Comparison of ENCODE assay signal across 21 cellular contexts in genomic region chr10:99673492-99673891, GRCh38. TPM values are rescaled to one million over a fixed set of nuclear protein-coding genes. Genes with fewer than 3 reads are reported as not detected.
DNase-seq lines count a peak whose midpoint lies in the region; ATAC-seq and TF ChIP-seq lines count a peak whose summit lies in the region.
"Had no signal": no experiment of that assay in that cellular context is flagged by ENCODE, and none has a peak within 500 bp of the region (broad histone marks: within the 10 kb centered on the region; RNA-seq: fewer than 3 reads in every experiment).

No MANE protein-coding gene starts in this region.

- no peak for DNase-seq in IMR-90
- DNase-seq in stimulated activated naive B cell treated with anti-CD40 and anti-IgM and Interleukin-4, amounts not matched to agents 10 μg/mL and 1 μg/mL and 100 μg/mL, for 72 hours, result no peak
- DNase-seq in caudate nucleus (lab: John Stamatoyannopoulos, UW), result no peak
- no peak for DNase-seq in UCSD-AML1 (lab: John Stamatoyannopoulos, UW; ENCODE audit: unreplicated experiment)
- no peak for DNase-seq in activated CD4-positive, alpha-beta T cell treated with anti-CD3 and anti-CD28 coated beads, Interleukin-2, amount 50 U/mL, for 48 hours
- DNase-seq: ACHN, AML-193, GF-D8, GOT3, NCI-H1048, NCI-H1436 treated with DMSO at 0.1 percent for 48 hours, NCI-H2029, NCI-H345, NCI-H526, SJCRH30 had no signal

- POLR2A ChIA-PET in IMR-90 (lab: Charles Lee; ENCODE audit: unreplicated experiment), result no interaction called here

- H3K56ac ChIP-seq in IMR-90 (ENCODE audit: extremely low read depth, insufficient read depth, low read length), result no peak overlapping the region

- no CpG with 5 or more reads among the region's 2 CpGs for WGBS in IMR-90 (ENCODE audit: extremely low coverage in 2 of 2, insufficient read length in 1 of 2), 2 experiments
- 38% methylated on average over 2 of the region's 2 CpGs for WGBS in liver

- no TSS peak for BruUV-seq in IMR-90 (replicated peaks; lab: Mats Ljungman, UMichigan)

- H3K9me3 ChIP-seq in IMR-90 (ENCODE audit: control insufficient read depth, insufficient read depth, low read length) (no peaks in the 10 kb centered on the region), liver (ENCODE audit: control insufficient read depth in 4 of 4, low read length in 3 of 4) (no peaks in the 10 kb centered on the region)
- H3K9me3 ChIP-seq: SJCRH30 had no signal

- H3K9me1 ChIP-seq in IMR-90 (ENCODE audit: insufficient read depth, low read length), result peaks cover 3% of the 10 kb centered on the region; the same call in 1 of the 2 replicates

- no peak overlapping the region for H4K5ac ChIP-seq in IMR-90 (ENCODE audit: low read depth, low read length)

- H3K9ac ChIP-seq in IMR-90 (ENCODE audit: low read depth, low read length) (no peak overlapping the region), liver (ENCODE audit: low read depth in 1 of 2, low read length in 2 of 2) (no peak overlapping the region)
- H3K9ac ChIP-seq: KMS-11 had no signal

- H2BK120ac ChIP-seq in IMR-90 (ENCODE audit: low read depth, low read length), result no peak overlapping the region

- peaks cover 5% of the 10 kb centered on the region for H3K4me1 Mint-ChIP-seq in activated T-helper 17 cell treated with anti-CD3 and anti-CD28 coated beads, Interleukin-2, amount 50 U/mL, for 72 hours
- peaks cover 13 to 22% of the 10 kb centered on the region in 2 donors for H3K4me1 Mint-ChIP-seq in stimulated activated naive B cell treated with anti-CD40 and anti-IgM and Interleukin-4, amounts not matched to agents 10 μg/mL and 1 μg/mL and 100 μg/mL, for 72 hours

- H3K4me3 Mint-ChIP-seq in activated T-helper 17 cell treated with anti-CD3 and anti-CD28 coated beads, Interleukin-2, amount 50 U/mL, for 72 hours, result no peak overlapping the region
- no peak overlapping the region for H3K4me3 Mint-ChIP-seq in stimulated activated naive B cell treated with anti-CD40 and anti-IgM and Interleukin-4, amounts not matched to agents 10 μg/mL and 1 μg/mL and 100 μg/mL, for 72 hours

- H3K79me1 ChIP-seq in IMR-90 (ENCODE audit: low read depth in 1 of 2, low read length in 2 of 2), result peaks cover 19 to 22% of the 10 kb centered on the region in 2 experiments

- H3K4me2 ChIP-seq in IMR-90 (ENCODE audit: low read depth, low read length), result no peak overlapping the region
- H3K4me2 ChIP-seq: KMS-11 had no signal

- intact Hi-C loops in IMR-90 (cut with micrococcal nuclease), result no loop called here

- CTCF ChIA-PET in IMR-90 (lab: Yijun Ruan, JAX), result no interaction called here

- no peak overlapping the region for H2AK5ac ChIP-seq in IMR-90 (ENCODE audit: low read depth, low read length)

- H2AK9ac ChIP-seq in IMR-90 (replicated peaks; ENCODE audit: low read depth, low read length, poor library complexity), result no peak overlapping the region

- no peak overlapping the region for H3K4me3 ChIP-seq in IMR-90 (ENCODE audit: insufficient read depth, low read depth, low read length)
- no peak overlapping the region for H3K4me3 ChIP-seq in liver (ENCODE audit: low read depth in 1 of 3, low read length in 3 of 3)
- H3K4me3 ChIP-seq: SJCRH30 had no signal

- in situ Hi-C loops in IMR-90 (cut with MboI; ENCODE audit: low sequenced_read_pairs), result no loop called here

- peak overlapping the region; percentile 23; the same call in 1 of the 2 replicates for H3K18ac ChIP-seq in IMR-90 (ENCODE audit: low read depth, low read length)

- H3K36me3 Mint-ChIP-seq in activated T-helper 17 cell treated with anti-CD3 and anti-CD28 coated beads, Interleukin-2, amount 50 U/mL, for 72 hours (ENCODE audit: low read depth), result no peaks in the 10 kb centered on the region
- peaks cover 4 to 12% of the 10 kb centered on the region in 2 donors for H3K36me3 Mint-ChIP-seq in stimulated activated naive B cell treated with anti-CD40 and anti-IgM and Interleukin-4, amounts not matched to agents 10 μg/mL and 1 μg/mL and 100 μg/mL, for 72 hours

- no peak overlapping the region for H3K4ac ChIP-seq in IMR-90 (ENCODE audit: low read depth, low read length)

- H3K14ac ChIP-seq in IMR-90 (replicated peaks; ENCODE audit: low read depth, low read length), result no peak overlapping the region

- H3K23ac ChIP-seq in IMR-90 (ENCODE audit: low read depth, low read length), result no peak overlapping the region

- H3K4me1 ChIP-seq in IMR-90 (ENCODE audit: control insufficient read depth, insufficient read depth, low read length) (peaks cover 5% of the 10 kb centered on the region), liver (ENCODE audit: control insufficient read depth in 4 of 4, insufficient read depth in 4 of 4, low read length in 3 of 4) (peaks cover 3 to 11% (median 8%) of the 10 kb centered on the region in 4 donors)
- H3K4me1 ChIP-seq: SJCRH30 had no signal

- no peaks in the 10 kb centered on the region for H3K27me3 ChIP-seq in IMR-90 (ENCODE audit: control insufficient read depth, insufficient read depth, low read length)
- H3K27me3 ChIP-seq in liver (ENCODE audit: control insufficient read depth in 4 of 4, insufficient read depth in 4 of 4, low read length in 3 of 4), result no peaks in the 10 kb centered on the region
- H3K27me3 ChIP-seq: SJCRH30 had no signal

- H2AFZ ChIP-seq in IMR-90 (replicated peaks; ENCODE audit: low read length, poor library complexity), result no peak overlapping the region

- no peak overlapping the region for H4K91ac ChIP-seq in IMR-90 (ENCODE audit: insufficient read depth, low read depth, low read length)

- dilution Hi-C loops in IMR-90 (cut with HindIII; ENCODE audit: low sequenced_read_pairs, unreplicated experiment), result no loop called here

- H2BK5ac ChIP-seq in IMR-90 (ENCODE audit: low read depth, low read length, poor library complexity, severe bottlenecking), result peak overlapping the region; percentile 20

- no peaks in the 10 kb centered on the region for H4K20me1 ChIP-seq in IMR-90 (ENCODE audit: insufficient read depth, low read length)

- ATAC-seq in IMR-90 (ENCODE audit: low read depth), result no peak
- ATAC-seq in activated T-helper 17 cell treated with anti-CD3 and anti-CD28 coated beads, Interleukin-2, amount 50 U/mL, for 72 hours (replicated peaks), result no peak
- no peak for ATAC-seq in stimulated activated naive B cell treated with anti-CD40 and anti-IgM and Interleukin-4, amounts not matched to agents 10 μg/mL and 1 μg/mL and 100 μg/mL, for 72 hours (replicated peaks)
- ATAC-seq: HCT116, Panc1 had no signal

- no peak overlapping the region for H3K27ac ChIP-seq in IMR-90 (ENCODE audit: insufficient read depth, low read length)
- H3K27ac ChIP-seq in liver (ENCODE audit: low read depth in 1 of 2, low read length in 2 of 2), result peak overlapping the region in 1 of 2 donors; percentile 23
- H3K27ac ChIP-seq in caudate nucleus (ENCODE audit: low read depth, low read length), result no peak overlapping the region
- H3K27ac ChIP-seq: C4-2B, KMS-11, SJCRH30 had no signal

- H3K36me3 ChIP-seq in IMR-90 (ENCODE audit: control insufficient read depth, insufficient read depth, low read length), result peaks cover 6% of the 10 kb centered on the region
- H3K36me3 ChIP-seq in liver (ENCODE audit: control insufficient read depth in 4 of 4, insufficient read depth in 3 of 4, low read depth in 1 of 4, low read length in 3 of 4), result peaks cover 0 to 2% (median under 1%) of the 10 kb centered on the region in 4 donors
- H3K36me3 ChIP-seq: SJCRH30 had no signal

- H3K27me3 Mint-ChIP-seq in activated T-helper 17 cell treated with anti-CD3 and anti-CD28 coated beads, Interleukin-2, amount 50 U/mL, for 72 hours, result no peaks in the 10 kb centered on the region
- H3K27me3 Mint-ChIP-seq in stimulated activated naive B cell treated with anti-CD40 and anti-IgM and Interleukin-4, amounts not matched to agents 10 μg/mL and 1 μg/mL and 100 μg/mL, for 72 hours, result no peaks in the 10 kb centered on the region

- H3K9me3 Mint-ChIP-seq in activated T-helper 17 cell treated with anti-CD3 and anti-CD28 coated beads, Interleukin-2, amount 50 U/mL, for 72 hours, result no peaks in the 10 kb centered on the region
- H3K9me3 Mint-ChIP-seq in stimulated activated naive B cell treated with anti-CD40 and anti-IgM and Interleukin-4, amounts not matched to agents 10 μg/mL and 1 μg/mL and 100 μg/mL, for 72 hours, result peaks cover 0 to 4% of the 10 kb centered on the region in 2 donors

- H4K8ac ChIP-seq in IMR-90 (ENCODE audit: low read depth in 2 of 2, low read length in 2 of 2), result no peak overlapping the region

- H2BK20ac ChIP-seq in IMR-90 (ENCODE audit: low read depth, low read length), result no peak overlapping the region

- no peak for TF ChIP-seq POLR2A in IMR-90 (IDR thresholded peaks at IDR 0.05; ENCODE audit: low read depth, low read length)

- no peak overlapping the region for H2BK15ac ChIP-seq in IMR-90 (ENCODE audit: low read depth, low read length)

- peak overlapping the region; percentile 5 for H3K27ac Mint-ChIP-seq in activated T-helper 17 cell treated with anti-CD3 and anti-CD28 coated beads, Interleukin-2, amount 50 U/mL, for 72 hours
- peak overlapping the region; percentile 7 for H3K27ac Mint-ChIP-seq in stimulated activated naive B cell treated with anti-CD40 and anti-IgM and Interleukin-4, amounts not matched to agents 10 μg/mL and 1 μg/mL and 100 μg/mL, for 72 hours

- TF ChIP-seq CTCF in IMR-90 (conservative IDR thresholded peaks at IDR 0.05; ENCODE audit: low read depth, low read length) (no peak), liver (IDR thresholded peaks at IDR 0.05; ENCODE audit: low read depth, low read length, missing input control) (no peak)

- no peak for TF ChIP-seq RAD21 in IMR-90 (IDR thresholded peaks at IDR 0.05; ENCODE audit: low read length)
- TF ChIP-seq RAD21 in liver (IDR thresholded peaks at IDR 0.05), result peak in 1 of 2 donors; percentile 11

RNA-seq across cellular contexts. Expression of gene ENTPD7, which starts 14.2 kb away (rescaled TPM):
- total RNA-seq in IMR-90 (2012; rRNA removed) (20.0 and 23.3 TPM in 2 replicates), liver (10 to 100 TPM; 15.0 to 27.2 TPM)
- polyA plus RNA-seq in IMR-90 (2012; rRNA removed) (6.5 and 8.0 TPM in 2 replicates), liver (1 to 10 TPM; 2.0 to 9.2 TPM)
- polyA plus RNA-seq in IMR-90 (2012; cell fraction: cytosol; rRNA removed), result 3.3 and 5.3 TPM in 2 replicates
- 2.5 and 8.4 TPM in 2 replicates for polyA plus RNA-seq in IMR-90 (2012; cell fraction: nucleus; rRNA removed; ENCODE audit: low replicate concordance)
- 1 to 10 TPM; 2.9 to 4.2 TPM for total RNA-seq in activated T-helper 17 cell treated with anti-CD3 and anti-CD28 coated beads, Interleukin-2, amount 50 U/mL, for 72 hours

RNA-seq across cellular contexts. Expression of gene SLC25A28, which starts 53.3 kb away (rescaled TPM):
- 9.2 and 13.1 TPM in 2 replicates for total RNA-seq in IMR-90 (2012; rRNA removed)
- 26.3 and 29.8 TPM in 2 replicates for polyA plus RNA-seq in IMR-90 (2012; rRNA removed)
- 15.0 and 20.2 TPM in 2 replicates for polyA plus RNA-seq in IMR-90 (2012; cell fraction: cytosol; rRNA removed)
- 122 and 161 TPM in 2 replicates for polyA plus RNA-seq in IMR-90 (2012; cell fraction: nucleus; rRNA removed; ENCODE audit: low replicate concordance)
- 10 to 100 TPM; 39.2 to 47.2 TPM for total RNA-seq in activated T-helper 17 cell treated with anti-CD3 and anti-CD28 coated beads, Interleukin-2, amount 50 U/mL, for 72 hours
- total RNA-seq in liver, result 10 to 100 TPM; 15.3 to 18.2 TPM
- 10 to 100 TPM; 11.8 to 28.6 TPM for polyA plus RNA-seq in liver

RNA-seq across cellular contexts. Expression of gene COX15, which starts 58.4 kb away (rescaled TPM):
- total RNA-seq in IMR-90 (2012; rRNA removed), result 40.1 and 41.1 TPM in 2 replicates
- polyA plus RNA-seq in IMR-90 (2012; rRNA removed), result 17.3 and 18.9 TPM in 2 replicates
- 7.5 and 11.5 TPM in 2 replicates for polyA plus RNA-seq in IMR-90 (2012; cell fraction: cytosol; rRNA removed)
- polyA plus RNA-seq in IMR-90 (2012; cell fraction: nucleus; rRNA removed; ENCODE audit: low replicate concordance), result 9.7 and 24.9 TPM in 2 replicates
- total RNA-seq in activated T-helper 17 cell treated with anti-CD3 and anti-CD28 coated beads, Interleukin-2, amount 50 U/mL, for 72 hours, result 10 to 100 TPM; 36.7 to 43.0 TPM
- 10 to 100 TPM; 22.6 to 25.2 TPM for total RNA-seq in liver
- 10 to 100 TPM; 13.4 to 19.0 TPM for polyA plus RNA-seq in liver

RNA-seq across cellular contexts. Expression of gene CUTC, which starts 58.5 kb away (rescaled TPM):
- 7.0 and 17.2 TPM in 2 replicates for total RNA-seq in IMR-90 (2012; rRNA removed)
- 9.1 and 10.2 TPM in 2 replicates for polyA plus RNA-seq in IMR-90 (2012; rRNA removed)
- 2.7 and 5.5 TPM in 2 replicates for polyA plus RNA-seq in IMR-90 (2012; cell fraction: cytosol; rRNA removed)
- polyA plus RNA-seq in IMR-90 (2012; cell fraction: nucleus; rRNA removed; ENCODE audit: low replicate concordance), result 1.3 and 11.4 TPM in 2 replicates
- total RNA-seq in activated T-helper 17 cell treated with anti-CD3 and anti-CD28 coated beads, Interleukin-2, amount 50 U/mL, for 72 hours, result 10 to 100 TPM; 25.6 to 30.9 TPM
- 10 to 100 TPM; 10.3 to 19.6 TPM for total RNA-seq in liver
- polyA plus RNA-seq in liver, result 10 to 100 TPM; 15.0 to 23.4 TPM
